ENCODE assay signal across 1 cellular context in the genomic region with DNA sequence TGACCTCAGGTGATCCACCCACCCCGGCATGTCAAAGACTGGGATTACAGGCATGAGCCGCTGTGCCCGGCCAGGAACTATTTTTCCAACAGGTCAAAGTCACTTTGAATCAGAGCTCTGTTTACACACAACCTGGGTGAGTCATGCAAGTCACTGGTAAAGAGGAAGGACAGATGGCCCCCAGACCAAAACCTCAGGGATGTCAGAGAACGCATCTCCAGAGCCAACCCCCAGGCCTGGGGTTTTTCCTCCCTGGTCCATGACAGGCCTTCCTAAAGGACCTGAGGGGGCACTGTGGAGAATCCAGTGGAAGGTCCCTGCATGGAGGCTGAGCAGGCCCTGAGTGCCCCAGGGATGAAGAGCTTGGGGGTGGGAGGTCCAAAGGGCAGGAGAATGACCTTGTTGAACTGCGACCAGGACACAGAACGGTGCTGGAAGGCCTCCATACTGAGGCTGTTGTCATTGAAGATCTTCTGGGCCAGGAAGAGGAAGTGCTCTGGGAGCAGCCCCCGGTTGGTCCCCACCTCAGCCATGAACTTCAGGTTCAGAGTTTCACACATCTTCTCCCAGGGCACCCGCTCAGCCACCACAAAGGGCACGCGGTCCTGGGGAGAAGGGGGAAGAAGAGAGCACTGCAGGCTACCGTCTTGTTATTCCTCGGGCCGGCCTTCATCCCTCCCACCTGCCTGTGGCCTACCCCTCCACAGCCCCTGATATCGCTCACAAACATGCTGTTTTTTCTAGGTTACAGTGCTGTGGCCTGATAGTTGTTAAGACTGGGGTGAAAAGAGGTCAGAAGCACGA.
TF ChIP-seq lines count a peak whose summit lies in the region.

No MANE protein-coding gene starts in this region.

TF ChIP-seq in HCT116, 20 proteins besides CTCF, POLR2A, EP300 and RAD21:
- no peak; the same call in 1 of the 2 replicates for TF ChIP-seq SP1 (IDR thresholded peaks at IDR 0.05; ENCODE audit: low read depth)
- no peak for TF ChIP-seq ELF1 (IDR thresholded peaks at IDR 0.05; ENCODE audit: borderline replicate concordance, low read depth)
- TF ChIP-seq, protein P1, sequence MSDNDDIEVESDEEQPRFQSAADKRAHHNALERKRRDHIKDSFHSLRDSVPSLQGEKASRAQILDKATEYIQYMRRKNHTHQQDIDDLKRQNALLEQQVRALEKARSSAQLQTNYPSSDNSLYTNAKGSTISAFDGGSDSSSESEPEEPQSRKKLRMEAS (IDR thresholded peaks at IDR 0.05), result no peak
- no peak for TF ChIP-seq SIN3A (IDR thresholded peaks at IDR 0.05; ENCODE audit: low read depth)
- no peak for TF ChIP-seq TCF7L2 (IDR thresholded peaks at IDR 0.05; ENCODE audit: borderline replicate concordance, extremely low read depth, insufficient read depth, insufficient read length)
- TF ChIP-seq YY1 (IDR thresholded peaks at IDR 0.05; ENCODE audit: extremely low read depth, insufficient replicate concordance, low read depth, low read length), result no peak
- no peak for TF ChIP-seq ZFX (IDR thresholded peaks at IDR 0.05)
- TF ChIP-seq POLR2AphosphoS5 (IDR thresholded peaks at IDR 0.05; ENCODE audit: low read depth, low read length), result no peak
- TF ChIP-seq, protein P2, sequence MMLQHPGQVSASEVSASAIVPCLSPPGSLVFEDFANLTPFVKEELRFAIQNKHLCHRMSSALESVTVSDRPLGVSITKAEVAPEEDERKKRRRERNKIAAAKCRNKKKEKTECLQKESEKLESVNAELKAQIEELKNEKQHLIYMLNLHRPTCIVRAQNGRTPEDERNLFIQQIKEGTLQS (IDR thresholded peaks at IDR 0.05), result no peak
- no peak for TF ChIP-seq ZNF274 (IDR thresholded peaks at IDR 0.05; ENCODE audit: low read depth, low read length)
- TF ChIP-seq EGR1 (IDR thresholded peaks at IDR 0.05; ENCODE audit: low read depth), result no peak
- no peak for TF ChIP-seq EZH2phosphoT487 (IDR thresholded peaks at IDR 0.05; ENCODE audit: borderline replicate concordance)
- TF ChIP-seq, protein P3, sequence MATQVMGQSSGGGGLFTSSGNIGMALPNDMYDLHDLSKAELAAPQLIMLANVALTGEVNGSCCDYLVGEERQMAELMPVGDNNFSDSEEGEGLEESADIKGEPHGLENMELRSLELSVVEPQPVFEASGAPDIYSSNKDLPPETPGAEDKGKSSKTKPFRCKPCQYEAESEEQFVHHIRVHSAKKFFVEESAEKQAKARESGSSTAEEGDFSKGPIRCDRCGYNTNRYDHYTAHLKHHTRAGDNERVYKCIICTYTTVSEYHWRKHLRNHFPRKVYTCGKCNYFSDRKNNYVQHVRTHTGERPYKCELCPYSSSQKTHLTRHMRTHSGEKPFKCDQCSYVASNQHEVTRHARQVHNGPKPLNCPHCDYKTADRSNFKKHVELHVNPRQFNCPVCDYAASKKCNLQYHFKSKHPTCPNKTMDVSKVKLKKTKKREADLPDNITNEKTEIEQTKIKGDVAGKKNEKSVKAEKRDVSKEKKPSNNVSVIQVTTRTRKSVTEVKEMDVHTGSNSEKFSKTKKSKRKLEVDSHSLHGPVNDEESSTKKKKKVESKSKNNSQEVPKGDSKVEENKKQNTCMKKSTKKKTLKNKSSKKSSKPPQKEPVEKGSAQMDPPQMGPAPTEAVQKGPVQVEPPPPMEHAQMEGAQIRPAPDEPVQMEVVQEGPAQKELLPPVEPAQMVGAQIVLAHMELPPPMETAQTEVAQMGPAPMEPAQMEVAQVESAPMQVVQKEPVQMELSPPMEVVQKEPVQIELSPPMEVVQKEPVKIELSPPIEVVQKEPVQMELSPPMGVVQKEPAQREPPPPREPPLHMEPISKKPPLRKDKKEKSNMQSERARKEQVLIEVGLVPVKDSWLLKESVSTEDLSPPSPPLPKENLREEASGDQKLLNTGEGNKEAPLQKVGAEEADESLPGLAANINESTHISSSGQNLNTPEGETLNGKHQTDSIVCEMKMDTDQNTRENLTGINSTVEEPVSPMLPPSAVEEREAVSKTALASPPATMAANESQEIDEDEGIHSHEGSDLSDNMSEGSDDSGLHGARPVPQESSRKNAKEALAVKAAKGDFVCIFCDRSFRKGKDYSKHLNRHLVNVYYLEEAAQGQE (IDR thresholded peaks at IDR 0.05; ENCODE audit: low read depth), result no peak
- TF ChIP-seq, protein P4, sequence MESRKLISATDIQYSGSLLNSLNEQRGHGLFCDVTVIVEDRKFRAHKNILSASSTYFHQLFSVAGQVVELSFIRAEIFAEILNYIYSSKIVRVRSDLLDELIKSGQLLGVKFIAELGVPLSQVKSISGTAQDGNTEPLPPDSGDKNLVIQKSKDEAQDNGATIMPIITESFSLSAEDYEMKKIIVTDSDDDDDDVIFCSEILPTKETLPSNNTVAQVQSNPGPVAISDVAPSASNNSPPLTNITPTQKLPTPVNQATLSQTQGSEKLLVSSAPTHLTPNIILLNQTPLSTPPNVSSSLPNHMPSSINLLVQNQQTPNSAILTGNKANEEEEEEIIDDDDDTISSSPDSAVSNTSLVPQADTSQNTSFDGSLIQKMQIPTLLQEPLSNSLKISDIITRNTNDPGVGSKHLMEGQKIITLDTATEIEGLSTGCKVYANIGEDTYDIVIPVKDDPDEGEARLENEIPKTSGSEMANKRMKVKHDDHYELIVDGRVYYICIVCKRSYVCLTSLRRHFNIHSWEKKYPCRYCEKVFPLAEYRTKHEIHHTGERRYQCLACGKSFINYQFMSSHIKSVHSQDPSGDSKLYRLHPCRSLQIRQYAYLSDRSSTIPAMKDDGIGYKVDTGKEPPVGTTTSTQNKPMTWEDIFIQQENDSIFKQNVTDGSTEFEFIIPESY (IDR thresholded peaks at IDR 0.05; ENCODE audit: extremely low read depth, insufficient replicate concordance, low read length), result no peak
- no peak for TF ChIP-seq FOSL1 (IDR thresholded peaks at IDR 0.05; ENCODE audit: low read depth)
- TF ChIP-seq CEBPB (IDR thresholded peaks at IDR 0.05; ENCODE audit: low read depth), result no peak
- TF ChIP-seq CBX3 (IDR thresholded peaks at IDR 0.05; ENCODE audit: low read depth), result no peak
- no peak; the same call in 1 of the 2 replicates for TF ChIP-seq JUND (IDR thresholded peaks at IDR 0.05)
- TF ChIP-seq SRF (IDR thresholded peaks at IDR 0.05; ENCODE audit: low read depth), result no peak
